ENCODE assay signal across 20 cellular contexts in the genomic region with DNA sequence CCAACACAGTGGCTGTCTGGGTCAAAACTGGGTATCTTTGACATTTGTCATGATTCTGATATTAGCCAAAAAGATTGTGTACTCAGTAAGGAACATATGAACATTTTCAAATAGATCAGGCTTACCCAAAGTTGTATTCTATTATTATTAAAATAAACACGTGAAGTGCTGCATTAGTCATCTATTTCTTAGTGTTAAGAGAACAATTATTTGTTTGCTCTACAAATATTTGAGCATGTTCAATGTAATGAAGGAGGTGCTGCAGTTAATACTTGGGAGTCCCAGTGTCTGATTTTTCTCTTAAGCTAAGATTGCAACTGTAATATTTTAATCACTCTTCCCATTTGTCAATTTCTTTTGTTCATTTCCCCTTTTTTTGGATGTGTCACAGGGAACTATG. TPM values are rescaled to one million over a fixed set of nuclear protein-coding genes. Genes with fewer than 3 reads are reported as not detected.
DNase-seq lines count a peak whose midpoint lies in the region; ATAC-seq, FAIRE-seq and TF ChIP-seq lines count a peak whose summit lies in the region.
"Had no signal": no experiment of that assay in that cellular context is flagged by ENCODE, and none has a peak within 500 bp of the region (broad histone marks: within the 10 kb centered on the region; RNA-seq: fewer than 3 reads in every experiment).

No MANE protein-coding gene starts in this region.

- no peaks in the 10 kb centered on the region for H3K9me3 Mint-ChIP-seq in activated B cell treated with CpG ODN at 0.5 μM for 24 hours
- H3K9me3 Mint-ChIP-seq in stimulated activated memory B cell treated with anti-CD40 and anti-IgM and Interleukin-4, amounts not matched to agents 10 μg/mL and 1 μg/mL and 100 μg/mL, for 72 hours, result no peaks in the 10 kb centered on the region
- no peaks in the 10 kb centered on the region for H3K9me3 Mint-ChIP-seq in activated CD4-positive, alpha-beta T cell treated with anti-CD3 and anti-CD28 coated beads, Interleukin-2, amount 10 ng/mL, durations not matched to agents 7 days and 5 days
- H3K9me3 Mint-ChIP-seq: CD4-positive, CD25-positive, alpha-beta regulatory T cell; CD8-positive, alpha-beta T cell; HFFc6 had no signal

- no peak for ATAC-seq in activated B cell treated with CpG ODN at 0.5 μM for 24 hours (ENCODE audit: low read depth)
- no peak for ATAC-seq in stimulated activated memory B cell treated with anti-CD40 and anti-IgM and Interleukin-4, amounts not matched to agents 10 μg/mL and 1 μg/mL and 100 μg/mL, for 72 hours
- ATAC-seq: A549; CD8-positive, alpha-beta T cell had no signal

- no peak for FAIRE-seq in GM19239 (lab: Jason Lieb, UNC)
- FAIRE-seq: A549, G401.6, GM12892, H54 had no signal

- no peaks in the 10 kb centered on the region for H3K27me3 Mint-ChIP-seq in activated B cell treated with CpG ODN at 0.5 μM for 24 hours
- H3K27me3 Mint-ChIP-seq in stimulated activated memory B cell treated with anti-CD40 and anti-IgM and Interleukin-4, amounts not matched to agents 10 μg/mL and 1 μg/mL and 100 μg/mL, for 72 hours, result no peaks in the 10 kb centered on the region
- H3K27me3 Mint-ChIP-seq in activated CD4-positive, alpha-beta T cell treated with anti-CD3 and anti-CD28 coated beads, Interleukin-2, amount 10 ng/mL, durations not matched to agents 7 days and 5 days, result no peaks in the 10 kb centered on the region
- H3K27me3 Mint-ChIP-seq: CD4-positive, CD25-positive, alpha-beta regulatory T cell had no signal

- DNase-seq in DMS53 (lab: John Stamatoyannopoulos, UW), result peak; percentile 76
- peak; percentile 23 for DNase-seq in NCI-H69 (lab: John Stamatoyannopoulos, UW)
- DNase-seq in activated B cell treated with CpG ODN at 0.5 μM for 24 hours, result no peak
- no peak for DNase-seq in activated CD4-positive, alpha-beta T cell treated with anti-CD3 and anti-CD28 coated beads, Interleukin-2, amount 10 ng/mL, durations not matched to agents 7 days and 5 days
- no peak for DNase-seq in GM19239 (ENCODE audit: insufficient read length, low spot score)
- no peak for DNase-seq in islet precursor cell
- DNase-seq in activated CD4-positive, alpha-beta T cell treated with anti-CD3 and anti-CD28 coated beads for 48 hours, result no peak
- DNase-seq: 8988T; Caco-2; CD4-positive, CD25-positive, alpha-beta regulatory T cell; CD8-positive, alpha-beta T cell; DMS153; DMS79 treated with DMSO at 0.1 percent for 48 hours; GOT3; HFFc6 had no signal

- POLR2A ChIA-PET in activated B cell treated with CpG ODN at 0.5 μM for 24 hours (lab: Charles Lee), result interaction anchor here (1.0 to 1.9 kb wide), 2 partner anchors 13 to 29 kb away, joined by 3 to 6 read pairs; no protein-coding TSS in a partner anchor
- POLR2A ChIA-PET in activated CD4-positive, alpha-beta T cell treated with anti-CD3 and anti-CD28 coated beads, Interleukin-2, amount 10 ng/mL, durations not matched to agents 7 days and 5 days (lab: Charles Lee), result no interaction called here

- H3K4me1 Mint-ChIP-seq in activated B cell treated with CpG ODN at 0.5 μM for 24 hours, result peaks cover 69% of the 10 kb centered on the region
- H3K4me1 Mint-ChIP-seq in stimulated activated memory B cell treated with anti-CD40 and anti-IgM and Interleukin-4, amounts not matched to agents 10 μg/mL and 1 μg/mL and 100 μg/mL, for 72 hours, result peaks cover 57% of the 10 kb centered on the region
- no peaks in the 10 kb centered on the region for H3K4me1 Mint-ChIP-seq in activated CD4-positive, alpha-beta T cell treated with anti-CD3 and anti-CD28 coated beads, Interleukin-2, amount 10 ng/mL, durations not matched to agents 7 days and 5 days
- H3K4me1 Mint-ChIP-seq: CD4-positive, CD25-positive, alpha-beta regulatory T cell had no signal

- no peaks in the 10 kb centered on the region for H3K36me3 Mint-ChIP-seq in activated B cell treated with CpG ODN at 0.5 μM for 24 hours (ENCODE audit: low read depth)
- no peaks in the 10 kb centered on the region for H3K36me3 Mint-ChIP-seq in stimulated activated memory B cell treated with anti-CD40 and anti-IgM and Interleukin-4, amounts not matched to agents 10 μg/mL and 1 μg/mL and 100 μg/mL, for 72 hours
- no peaks in the 10 kb centered on the region for H3K36me3 Mint-ChIP-seq in activated CD4-positive, alpha-beta T cell treated with anti-CD3 and anti-CD28 coated beads, Interleukin-2, amount 10 ng/mL, durations not matched to agents 7 days and 5 days (ENCODE audit: low read depth)
- H3K36me3 Mint-ChIP-seq: CD4-positive, CD25-positive, alpha-beta regulatory T cell; CD8-positive, alpha-beta T cell had no signal

- peak overlapping the region; percentile 24 for H3K27ac Mint-ChIP-seq in activated B cell treated with CpG ODN at 0.5 μM for 24 hours
- peak overlapping the region; percentile 69 for H3K27ac Mint-ChIP-seq in stimulated activated memory B cell treated with anti-CD40 and anti-IgM and Interleukin-4, amounts not matched to agents 10 μg/mL and 1 μg/mL and 100 μg/mL, for 72 hours
- H3K27ac Mint-ChIP-seq in activated CD4-positive, alpha-beta T cell treated with anti-CD3 and anti-CD28 coated beads, Interleukin-2, amount 10 ng/mL, durations not matched to agents 7 days and 5 days, result no peak overlapping the region
- H3K27ac Mint-ChIP-seq: CD4-positive, CD25-positive, alpha-beta regulatory T cell; CD8-positive, alpha-beta T cell; HFFc6 had no signal

- no peak overlapping the region for H3K4me3 Mint-ChIP-seq in activated B cell treated with CpG ODN at 0.5 μM for 24 hours
- H3K4me3 Mint-ChIP-seq in stimulated activated memory B cell treated with anti-CD40 and anti-IgM and Interleukin-4, amounts not matched to agents 10 μg/mL and 1 μg/mL and 100 μg/mL, for 72 hours, result no peak overlapping the region
- H3K4me3 Mint-ChIP-seq in activated CD4-positive, alpha-beta T cell treated with anti-CD3 and anti-CD28 coated beads, Interleukin-2, amount 10 ng/mL, durations not matched to agents 7 days and 5 days, result no peak overlapping the region
- H3K4me3 Mint-ChIP-seq: CD4-positive, CD25-positive, alpha-beta regulatory T cell; CD8-positive, alpha-beta T cell; HFFc6 had no signal

- no peak for TF ChIP-seq CTCF in activated B cell treated with CpG ODN at 0.5 μM for 24 hours (IDR thresholded peaks at IDR 0.05)

- intact Hi-C loops in activated B cell treated with CpG ODN at 0.5 μM for 24 hours (cut with micrococcal nuclease), result no loop called here

- CTCF ChIA-PET in activated B cell treated with CpG ODN at 0.5 μM for 24 hours (lab: Charles Lee), result interaction anchor here (1.2 kb wide), 1 partner anchor 100 kb away, joined by 3 read pairs; no protein-coding TSS in a partner anchor
- CTCF ChIA-PET in activated CD4-positive, alpha-beta T cell treated with anti-CD3 and anti-CD28 coated beads, Interleukin-2, amount 10 ng/mL, durations not matched to agents 7 days and 5 days (lab: Charles Lee), result no interaction called here

RNA-seq across cellular contexts. Expression of a gene that starts 28.2 kb away (rescaled TPM):
- 2.7 and 4.4 TPM in 2 replicates for total RNA-seq in activated B cell treated with CpG ODN at 0.5 μM for 24 hours
- total RNA-seq in activated CD4-positive, alpha-beta T cell treated with anti-CD3 and anti-CD28 coated beads, Interleukin-2, amount 10 ng/mL, durations not matched to agents 7 days and 5 days, result not detected
- total RNA-seq: Caco-2; CD4-positive, CD25-positive, alpha-beta regulatory T cell; CD8-positive, alpha-beta T cell; HFFc6 had no signal

Comparison
In these comparisons a context has a peak if more than half of its experiments do, and no peak if none do; other contexts are left out.
1. DNase-seq: peak in DMS53 (single experiment) and NCI-H69 (single experiment); none in activated B cell treated with CpG ODN at 0.5 μM for 24 hours (single experiment), activated CD4-positive, alpha-beta T cell treated with anti-CD3 and anti-CD28 coated beads, Interleukin-2, amount 10 ng/mL, durations not matched to agents 7 days and 5 days (single experiment), GM19239 (single experiment), islet precursor cell (single experiment) and activated CD4-positive, alpha-beta T cell treated with anti-CD3 and anti-CD28 coated beads for 48 hours (single experiment).